Comparison of ENCODE assay signal across 14 cellular contexts in genomic region chr10:73937333-73938020, GRCh38. TPM values are rescaled to one million over a fixed set of nuclear protein-coding genes. Genes with fewer than 3 reads are reported as not detected.
DNase-seq lines count a peak whose midpoint lies in the region; ATAC-seq and TF ChIP-seq lines count a peak whose summit lies in the region.
"Had no signal": no experiment of that assay in that cellular context is flagged by ENCODE, and none has a peak within 500 bp of the region (broad histone marks: within the 10 kb centered on the region; RNA-seq: fewer than 3 reads in every experiment).

No MANE protein-coding gene starts in this region.

- 97% methylated on average over 4 of the region's 4 CpGs for WGBS in SK-N-SH (ENCODE audit: low lambda C conversion rate)
- 92% methylated on average over 3 of the region's 4 CpGs for WGBS in mesenchymal stem cell
- 65 to 67% methylated on average over 4 of the region's 4 CpGs for WGBS in tibial nerve, 2 donors

- H3K4me2 ChIP-seq in SK-N-SH (no peak overlapping the region), mesenchymal stem cell (ENCODE audit: low read length, poor library complexity, severe bottlenecking) (no peak overlapping the region)
- H3K4me2 ChIP-seq: hepatocyte had no signal

- H3K4me1 ChIP-seq in SK-N-SH (ENCODE audit: control insufficient read depth in 1 of 2, insufficient read depth in 2 of 2, low read depth in 1 of 2, low read length in 1 of 2): peaks cover 0 to 10% of the 10 kb centered on the region in 2 experiments; a peak in 2 of 4 replicates
- H3K4me1 ChIP-seq in mesenchymal stem cell (ENCODE audit: control insufficient read depth, insufficient read depth, low read depth, low read length): peaks cover 6% of the 10 kb centered on the region
- peaks cover 0 to 24% (median 9%) of the 10 kb centered on the region in 4 donors for H3K4me1 ChIP-seq in tibial nerve

- no peak for TF ChIP-seq POLR2A in tibial nerve (IDR thresholded peaks at IDR 0.05)

- ATAC-seq in SK-N-SH treated with all-trans-retinoic acid at 6 μM for 48 hours: no peak

- H3K27ac ChIP-seq in SK-N-SH (ENCODE audit: low read depth in 2 of 2, low read length in 1 of 2): no peak overlapping the region
- peak overlapping the region; percentile 21 for H3K27ac ChIP-seq in epithelial cell of prostate
- no peak overlapping the region for H3K27ac ChIP-seq in mesenchymal stem cell (ENCODE audit: low read length, poor library complexity, severe bottlenecking)
- peak overlapping the region in 3 of 4 donors; percentile 11 to 60 (median 20) for H3K27ac ChIP-seq in tibial nerve
- H3K27ac ChIP-seq: 22Rv1, colonic mucosa, hepatocyte, testis had no signal

- no peaks in the 10 kb centered on the region for H3F3A ChIP-seq in SK-N-SH (replicated peaks; ENCODE audit: insufficient read depth)

- no peak overlapping the region for H2BK5ac ChIP-seq in mesenchymal stem cell (ENCODE audit: low read depth, low read length, poor library complexity, severe bottlenecking)

- no peak overlapping the region for H3K9ac ChIP-seq in SK-N-SH
- peak overlapping the region; percentile 16 for H3K9ac ChIP-seq in mesenchymal stem cell (ENCODE audit: low read length)

- H3K9me2 ChIP-seq in SK-N-SH: no peaks in the 10 kb centered on the region

- H3K79me2 ChIP-seq in SK-N-SH (ENCODE audit: insufficient read depth): no peaks in the 10 kb centered on the region
- H3K79me2 ChIP-seq: hepatocyte had no signal

- H3K4ac ChIP-seq in mesenchymal stem cell (ENCODE audit: low read depth in 1 of 2, low read length in 2 of 2): peak overlapping the region; percentile 1 to 89

- peak overlapping the region; percentile 5 for H4K8ac ChIP-seq in mesenchymal stem cell (ENCODE audit: low read length)

- H4K20me1 ChIP-seq in SK-N-SH (ENCODE audit: insufficient read depth): no peaks in the 10 kb centered on the region

- no peak overlapping the region for H4K91ac ChIP-seq in mesenchymal stem cell (ENCODE audit: low read length)

- peak overlapping the region; percentile 6 to 59 for H3K18ac ChIP-seq in mesenchymal stem cell (ENCODE audit: low read depth in 1 of 2, low read length in 2 of 2)

- H3K36me3 ChIP-seq in SK-N-SH (replicated peaks in 1 of 2; ENCODE audit: control insufficient read depth in 1 of 2, insufficient read depth in 2 of 2, low read length in 1 of 2) (no peaks in the 10 kb centered on the region), mesenchymal stem cell (ENCODE audit: control insufficient read depth in 1 of 2, insufficient read depth in 2 of 2, low read depth in 1 of 2, low read length in 2 of 2) (no peaks in the 10 kb centered on the region), tibial nerve (no peaks in the 10 kb centered on the region)
- H3K36me3 ChIP-seq: colonic mucosa had no signal

- no peak overlapping the region for H2BK15ac ChIP-seq in mesenchymal stem cell (ENCODE audit: low read depth, poor library complexity, severe bottlenecking)

- H3K9me3 ChIP-seq in SK-N-SH: no peaks in the 10 kb centered on the region
- H3K9me3 ChIP-seq in mesenchymal stem cell (ENCODE audit: control insufficient read depth, low read length): no peaks in the 10 kb centered on the region
- no peaks in the 10 kb centered on the region for H3K9me3 ChIP-seq in tibial nerve
- H3K9me3 ChIP-seq: colonic mucosa, testis had no signal

- TF ChIP-seq EP300 in SK-N-SH (IDR thresholded peaks at IDR 0.05; ENCODE audit: borderline replicate concordance in 1 of 2, low read depth in 1 of 2, low read length in 1 of 2): no peak
- TF ChIP-seq EP300 in tibial nerve (IDR thresholded peaks at IDR 0.05): no peak

- H3K27me3 ChIP-seq in SK-N-SH (ENCODE audit: insufficient read depth) (no peaks in the 10 kb centered on the region), mesenchymal stem cell (ENCODE audit: control insufficient read depth in 1 of 2, insufficient read depth in 1 of 2, low read length in 2 of 2) (no peaks in the 10 kb centered on the region), tibial nerve (no peaks in the 10 kb centered on the region)
- H3K27me3 ChIP-seq: colonic mucosa, hepatocyte, testis had no signal

- peak overlapping the region in 1 of 2 experiments; percentile 8 for H2BK12ac ChIP-seq in mesenchymal stem cell (ENCODE audit: low read length in 2 of 2)

- H2AK5ac ChIP-seq in mesenchymal stem cell (ENCODE audit: low read length, severe bottlenecking): peak overlapping the region; percentile 27

- H3K23ac ChIP-seq in mesenchymal stem cell (ENCODE audit: low read length in 2 of 2): no peak overlapping the region

- TF ChIP-seq RAD21 in SK-N-SH (IDR thresholded peaks at IDR 0.05; ENCODE audit: low read length): no peak

- H2AFZ ChIP-seq in SK-N-SH (ENCODE audit: low read depth) (peak overlapping the region; percentile 35; the same call in 1 of the 2 replicates), mesenchymal stem cell (ENCODE audit: low read depth, low read length) (peak overlapping the region; percentile 54)
- H2AFZ ChIP-seq: hepatocyte had no signal

- CTCF ChIA-PET in SK-N-SH (lab: Yijun Ruan, JAX): interaction anchor here (0.9 to 20.9 kb wide), 6 partner anchors 9 to 144 kb away, joined by 3 to 472 read pairs (median 5); partner anchors contain the start of gene CAMK2G

- H3K14ac ChIP-seq in mesenchymal stem cell (ENCODE audit: low read length in 2 of 2): no peak overlapping the region

- peak overlapping the region; percentile 29 for H2BK120ac ChIP-seq in mesenchymal stem cell (ENCODE audit: low read depth, low read length)

- no peak overlapping the region for H3K4me3 ChIP-seq in SK-N-SH (ENCODE audit: low read depth in 2 of 2, low read length in 1 of 2)
- H3K4me3 ChIP-seq in mesenchymal stem cell (ENCODE audit: insufficient read depth in 1 of 2, low read depth in 1 of 2, low read length in 2 of 2): no peak overlapping the region
- no peak overlapping the region for H3K4me3 ChIP-seq in tibial nerve
- H3K4me3 ChIP-seq: colonic mucosa, hepatocyte, testis had no signal

- no peaks in the 10 kb centered on the region for H3K79me1 ChIP-seq in mesenchymal stem cell (replicated peaks; ENCODE audit: low read length, poor library complexity, severe bottlenecking)

- DNase-seq in SK-N-SH (no peak), epithelial cell of prostate (ENCODE audit: low read depth, low spot score) (no peak), mesenchymal stem cell (no peak), tibial nerve (ENCODE audit: low spot score in 2 of 2) (no peak), NCI-H748 treated with DMSO at 0.1 percent for 48 hours (lab: John Stamatoyannopoulos, UW) (no peak), NOMO-1 treated with DMSO at 0.1 percent for 48 hours (lab: John Stamatoyannopoulos, UW; ENCODE audit: unreplicated experiment) (no peak), ureter (ENCODE audit: low spot score) (no peak)
- DNase-seq: colonic mucosa, MV-4-11, NCI-H226, testis had no signal

- no peak for TF ChIP-seq CTCF in SK-N-SH (IDR thresholded peaks at IDR 0.05)
- TF ChIP-seq CTCF in tibial nerve (IDR thresholded peaks at IDR 0.05): no peak

- POLR2A ChIA-PET in SK-N-SH (lab: Yijun Ruan, JAX): no interaction called here

TF ChIP-seq in SK-N-SH, 30 proteins besides CTCF, POLR2A, EP300 and RAD21 (continues in another document):
- TF ChIP-seq ZBTB33 (IDR thresholded peaks at IDR 0.05; ENCODE audit: borderline replicate concordance, low read depth) (no peak), RXRA (IDR thresholded peaks at IDR 0.05; ENCODE audit: borderline replicate concordance, low read depth) (no peak), RCOR1 (IDR thresholded peaks at IDR 0.05; ENCODE audit: low read length) (no peak), MEF2A (IDR thresholded peaks at IDR 0.05; ENCODE audit: borderline replicate concordance, low read depth) (no peak), TCF12 (IDR thresholded peaks at IDR 0.05) (no peak), SIN3A (IDR thresholded peaks at IDR 0.05; ENCODE audit: borderline replicate concordance, low read depth, low read length) (no peak)

TF ChIP-seq in SK-N-SH treated with all-trans-retinoic acid at 6 μM for 48 hours, 23 proteins besides CTCF, POLR2A, EP300 and RAD21 (continues in another document):
- TF ChIP-seq POU6F1 (CRISPR knock-in tag; IDR thresholded peaks at IDR 0.05; ENCODE audit: borderline replicate concordance, low read depth) (no peak), ARNTL (CRISPR knock-in tag; IDR thresholded peaks at IDR 0.05; ENCODE audit: borderline replicate concordance, low read depth) (no peak), CREB5 (CRISPR knock-in tag; IDR thresholded peaks at IDR 0.05; ENCODE audit: low read depth) (no peak), ZNF70 (CRISPR knock-in tag; IDR thresholded peaks at IDR 0.05) (no peak), ZC3H10 (CRISPR knock-in tag; IDR thresholded peaks at IDR 0.05) (no peak), SNAI2 (CRISPR knock-in tag; IDR thresholded peaks at IDR 0.05) (no peak), ZFP3 (CRISPR knock-in tag; IDR thresholded peaks at IDR 0.05) (no peak), ISL1 (CRISPR knock-in tag; IDR thresholded peaks at IDR 0.05) (no peak), GLIS3 (CRISPR knock-in tag; IDR thresholded peaks at IDR 0.05) (no peak), ESRRG (CRISPR knock-in tag; IDR thresholded peaks at IDR 0.05) (no peak)

RNA-seq across cellular contexts. Expression of gene PLAU, which starts 26.5 kb away (rescaled TPM):
- 159 and 200 TPM in 2 replicates for polyA plus RNA-seq in SK-N-SH (2012; rRNA removed)
- 163 and 191 TPM in 2 replicates for polyA plus RNA-seq in SK-N-SH (2012; cell fraction: cytosol; rRNA removed)
- polyA plus RNA-seq in SK-N-SH (2012; cell fraction: nucleus; rRNA removed): 211 and 277 TPM in 2 replicates
- 1,126 TPM for polyA plus RNA-seq in mesenchymal stem cell (2013, experiment 1 of 2)
- 1,146 TPM for polyA plus RNA-seq in mesenchymal stem cell (2013, experiment 2 of 2)
- total RNA-seq in tibial nerve (1 to 10 TPM; 2.5 to 7.8 (median 3.5) TPM), ureter (13.8 TPM)

Comparison
In these comparisons a context has a peak if more than half of its experiments do, and no peak if none do; other contexts are left out.
1. H3K27ac ChIP-seq: peak in epithelial cell of prostate (single experiment) and tibial nerve (3 of 4); none in SK-N-SH (0 of 2) and mesenchymal stem cell (single experiment).